ENCODE assay signal across 7 cellular contexts in genomic region chr12:120495189-120495722, GRCh38. TPM values are rescaled to one million over a fixed set of nuclear protein-coding genes. Genes with fewer than 3 reads are reported as not detected.
DNase-seq lines count a peak whose midpoint lies in the region; ATAC-seq and FAIRE-seq lines count a peak whose summit lies in the region.

No MANE protein-coding gene starts in this region.

- peaks cover 15% of the 10 kb centered on the region for H3K4me1 ChIP-seq in HUES64 (ENCODE audit: insufficient read depth, low read length)
- peaks cover 11 to 26% of the 10 kb centered on the region in 2 donors for H3K4me1 ChIP-seq in muscle layer of duodenum (ENCODE audit: control insufficient read depth in 1 of 2, insufficient read depth in 2 of 2, low read length in 2 of 2)

- DNase-seq in central memory CD8-positive, alpha-beta T cell (ENCODE audit: low spot score in 2 of 2) = no peak
- no peak for DNase-seq in MV-4-11 (lab: John Stamatoyannopoulos, UW)
- DNase-seq in GM19239 (ENCODE audit: insufficient read length, low spot score) = no peak
- DNase-seq in amniotic stem cell (lab: John Stamatoyannopoulos, UW) = no peak

- FAIRE-seq in GM19239 (lab: Jason Lieb, UNC) = no peak

- H3K27ac ChIP-seq in HUES64 (ENCODE audit: low read depth, low read length) (peak overlapping the region; percentile 24; the same call in 1 of the 2 replicates), muscle layer of duodenum (ENCODE audit: low read length) (peak overlapping the region; percentile 56)

- no peaks in the 10 kb centered on the region for H3K9me3 Mint-ChIP-seq in central memory CD8-positive, alpha-beta T cell

- H3K27me3 Mint-ChIP-seq in central memory CD8-positive, alpha-beta T cell = no peaks in the 10 kb centered on the region

- peak overlapping the region; percentile 90 for H3K4me3 Mint-ChIP-seq in central memory CD8-positive, alpha-beta T cell

- ATAC-seq in GM21367 (IDR thresholded peaks at IDR 0.05; ENCODE audit: unreplicated experiment) = peak; percentile 4
- ATAC-seq in central memory CD8-positive, alpha-beta T cell (replicated peaks; ENCODE audit: extremely low read depth, poor library complexity, severe bottlenecking) = no peak

- peaks cover 27% of the 10 kb centered on the region for H3K36me3 Mint-ChIP-seq in central memory CD8-positive, alpha-beta T cell (ENCODE audit: insufficient read depth)

- 5% methylated on average over 17 of the region's 17 CpGs for WGBS in HUES64

- H3K9me3 ChIP-seq in HUES64 (ENCODE audit: insufficient read depth, low read depth, low read length) = no peaks in the 10 kb centered on the region
- no peaks in the 10 kb centered on the region for H3K9me3 ChIP-seq in muscle layer of duodenum (ENCODE audit: control insufficient read depth in 1 of 2, low read length in 2 of 2)

- no peaks in the 10 kb centered on the region for H3K27me3 ChIP-seq in HUES64 (ENCODE audit: insufficient read depth, low read length)
- H3K27me3 ChIP-seq in muscle layer of duodenum (ENCODE audit: low read depth, low read length) = no peaks in the 10 kb centered on the region

- peaks cover 32% of the 10 kb centered on the region for H3K36me3 ChIP-seq in HUES64 (ENCODE audit: insufficient read depth, low read length)
- peaks cover 13 to 17% of the 10 kb centered on the region in 2 donors for H3K36me3 ChIP-seq in muscle layer of duodenum (ENCODE audit: control insufficient read depth in 1 of 2, insufficient read depth in 2 of 2, low read length in 2 of 2)

- H3K9ac ChIP-seq in HUES64 (ENCODE audit: low read depth, low read length) = peak overlapping the region; percentile 43

- H3K4me3 ChIP-seq in HUES64 (ENCODE audit: low read length) = peak overlapping the region; percentile 99
- H3K4me3 ChIP-seq in muscle layer of duodenum (ENCODE audit: low read depth in 1 of 2, low read length in 2 of 2) = peak overlapping the region; percentile 94 to 98

- peak overlapping the region; percentile 91 for H3K27ac Mint-ChIP-seq in central memory CD8-positive, alpha-beta T cell (ENCODE audit: low read depth)

- peaks cover 32% of the 10 kb centered on the region for H3K4me1 Mint-ChIP-seq in central memory CD8-positive, alpha-beta T cell

RNA-seq across cellular contexts. Expression of gene DYNLL1, which starts 0.7 kb away (rescaled TPM):
- 526 TPM for polyA plus RNA-seq in HUES64 (2013, experiment 1 of 2)
- polyA plus RNA-seq in HUES64 (2013, experiment 2 of 2) = 516 TPM

RNA-seq across cellular contexts. Expression of gene SRSF9, which starts 25.7 kb away (rescaled TPM):
- polyA plus RNA-seq in HUES64 (2013, experiment 1 of 2) = 210 TPM
- 209 TPM for polyA plus RNA-seq in HUES64 (2013, experiment 2 of 2)

RNA-seq across cellular contexts. Expression of gene COQ5, which starts 33.7 kb away (rescaled TPM):
- polyA plus RNA-seq in HUES64 (2013, experiment 1 of 2) = 30.5 TPM
- polyA plus RNA-seq in HUES64 (2013, experiment 2 of 2) = 41.1 TPM

RNA-seq across cellular contexts. Expression of gene RNF10, which starts 38.9 kb away (rescaled TPM):
- polyA plus RNA-seq in HUES64 (2013, experiment 1 of 2) = 101 TPM
- polyA plus RNA-seq in HUES64 (2013, experiment 2 of 2) = 106 TPM

RNA-seq across cellular contexts. Expression of gene GATC, which starts 49.0 kb away (rescaled TPM):
- polyA plus RNA-seq in HUES64 (2013, experiment 1 of 2) = 12.6 TPM
- 14.1 TPM for polyA plus RNA-seq in HUES64 (2013, experiment 2 of 2)
